Comparison of ENCODE assay signal across 9 cellular contexts in the genomic region with DNA sequence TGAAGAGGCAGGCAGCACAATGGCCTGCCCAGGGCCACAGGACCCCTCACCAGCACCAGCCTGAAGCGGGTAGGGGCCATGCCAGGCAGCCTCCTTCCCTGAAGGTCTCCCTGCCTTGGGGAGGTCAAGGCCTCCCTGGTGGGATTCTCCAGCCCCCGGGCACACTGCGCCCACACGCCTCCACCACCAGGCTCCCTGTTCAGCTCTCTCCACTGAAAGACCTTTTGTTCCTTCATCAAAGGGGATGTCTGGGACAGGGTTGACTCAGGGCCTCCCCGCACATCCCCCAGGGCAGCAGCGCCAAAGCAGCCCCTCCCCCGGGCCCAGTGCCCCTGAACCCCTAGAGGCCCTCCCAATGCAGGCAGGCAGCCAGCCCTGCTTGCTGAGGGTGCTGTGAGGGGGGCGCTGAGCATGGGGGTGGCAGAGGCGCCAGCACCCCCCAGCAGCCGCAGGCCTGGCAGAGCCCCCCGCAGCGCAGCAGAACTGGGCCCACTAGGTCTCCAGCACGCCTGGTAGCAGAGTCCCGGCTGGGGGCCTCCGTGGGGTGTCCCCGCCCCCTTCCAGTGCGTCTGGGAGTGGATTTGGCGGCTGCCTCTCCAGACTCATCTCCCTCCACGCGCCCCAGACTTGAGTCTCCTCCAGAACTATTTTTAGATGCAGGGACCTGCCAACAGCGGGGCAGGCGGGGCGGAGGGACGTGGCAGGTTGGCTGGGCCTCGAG. TPM values are rescaled to one million over a fixed set of nuclear protein-coding genes. Genes with fewer than 3 reads are reported as not detected.
DNase-seq lines count a peak whose midpoint lies in the region; ATAC-seq and TF ChIP-seq lines count a peak whose summit lies in the region.
"Had no signal": no experiment of that assay in that cellular context is flagged by ENCODE, and none has a peak within 500 bp of the region (broad histone marks: within the 10 kb centered on the region; RNA-seq: fewer than 3 reads in every experiment).

No MANE protein-coding gene starts in this region.

- peaks cover 91% of the 10 kb centered on the region for H3K36me3 ChIP-seq in mesodermal cell (ENCODE audit: control insufficient read depth, insufficient read depth, low read length)
- H3K36me3 ChIP-seq in vagina, result peaks cover 0 to 36% of the 10 kb centered on the region in 2 donors

- H3K4me3 ChIP-seq in dorsolateral prefrontal cortex (peak overlapping the region in 33 of 59 donors; percentile 0 to 49 (median 21)), mesodermal cell (ENCODE audit: extremely low read depth, insufficient read depth, low read length, poor library complexity, severe bottlenecking) (no peak overlapping the region), vagina (peak overlapping the region in 1 of 2 donors; percentile 40)

- intact Hi-C loops in dorsolateral prefrontal cortex (cut with DNase I), result loop anchor here (5.0 to 10.0 kb wide), 4 partner anchors 79 to 227 kb away; a partner anchor contains a TSS
- intact Hi-C loops in vagina (cut with DNase I), result loop anchor here (5.0 kb wide), 1 partner anchor 149 kb away; no protein-coding TSS in a partner anchor

- no peaks in the 10 kb centered on the region for H3K9me3 ChIP-seq in mesodermal cell (ENCODE audit: control insufficient read depth, low read length)
- no peaks in the 10 kb centered on the region for H3K9me3 ChIP-seq in vagina

- H3K27me3 ChIP-seq in dorsolateral prefrontal cortex, result no peaks in the 10 kb centered on the region
- no peaks in the 10 kb centered on the region for H3K27me3 ChIP-seq in vagina

- TF ChIP-seq POLR2A in vagina (IDR thresholded peaks at IDR 0.05), result no peak

- peak in 16 of 56 donors; percentile 2 to 46 (median 18) for TF ChIP-seq CTCF in dorsolateral prefrontal cortex (IDR thresholded peaks at IDR 0.05 in 54 of 56, conservative IDR thresholded peaks at IDR 0.05 in 2 of 56; ENCODE audit: low read depth in 1 of 56, partially characterized antibody in 56 of 56)
- TF ChIP-seq CTCF in vagina (IDR thresholded peaks at IDR 0.05), result no peak

- H3K27ac ChIP-seq in dorsolateral prefrontal cortex (peak overlapping the region; percentile 92 to 100 (median 98)), mesodermal cell (ENCODE audit: low read depth, low read length, severe bottlenecking) (peak overlapping the region; percentile 72), vagina (peak overlapping the region; percentile 85)

- WGBS in mesodermal cell (ENCODE audit: insufficient coverage in 2 of 2), 2 experiments, result 92 to 93% methylated on average over 20 to 23 of the region's 25 CpGs

- no peak for ATAC-seq in GM21381 (IDR thresholded peaks at IDR 0.05; ENCODE audit: unreplicated experiment)

- DNase-seq in NCI-H345 (lab: John Stamatoyannopoulos, UW) (peak; percentile 10), NCI-H345 treated with DMSO at 0.1 percent for 48 hours (lab: John Stamatoyannopoulos, UW; ENCODE audit: unreplicated experiment) (no peak), dorsolateral prefrontal cortex (peak; percentile 72 to 91 (median 87)), vagina (ENCODE audit: extremely low spot score in 2 of 2) (no peak), HPDE6-E6E7 (ENCODE audit: extremely low spot score) (no peak)
- no peak for DNase-seq in activated CD4-positive, alpha-beta T cell treated with anti-CD3 and anti-CD28 coated beads, Interleukin-2, amount 50 U/mL, for 48 hours
- DNase-seq: stimulated activated CD4-positive, alpha-beta T cell treated with anti-CD3 and anti-CD28 coated beads, Interleukin-15, amount 100 ng/mL, for 24 hours had no signal

- peaks cover 61% of the 10 kb centered on the region for H3K4me1 ChIP-seq in mesodermal cell (ENCODE audit: control insufficient read depth, insufficient read depth, low read length, poor library complexity, severe bottlenecking)
- peaks cover 58% of the 10 kb centered on the region for H3K4me1 ChIP-seq in vagina

RNA-seq across cellular contexts. Expression of a gene that starts 13.1 kb away (rescaled TPM):
- 100 to 1,000 TPM in 52 of 120 experiments, 10 to 100 TPM in 68; 67.8 to 163 (median 96.2) TPM for total RNA-seq in dorsolateral prefrontal cortex
- polyA plus RNA-seq in mesodermal cell (2013, experiment 1 of 2), result 122 TPM
- polyA plus RNA-seq in mesodermal cell (2013, experiment 2 of 2), result 83.0 TPM
- total RNA-seq in vagina, result 39.5 TPM

RNA-seq across cellular contexts. Expression of a gene that starts 19.5 kb away (rescaled TPM):
- total RNA-seq in dorsolateral prefrontal cortex (1 to 10 TPM in 1 of 120 experiments, under 1 TPM in 3, not detected in 116; 0.70 to 2.3 (median 0.87) TPM), vagina (not detected)
- not detected for polyA plus RNA-seq in mesodermal cell (2013, experiment 1 of 2)
- not detected for polyA plus RNA-seq in mesodermal cell (2013, experiment 2 of 2)

RNA-seq across cellular contexts. Expression of a gene that starts 31.3 kb away (rescaled TPM):
- total RNA-seq in dorsolateral prefrontal cortex, result under 1 TPM in 3 of 120 experiments, not detected in 117; 0.61 to 0.94 (median 0.63) TPM
- polyA plus RNA-seq in mesodermal cell (2013, experiment 1 of 2), result not detected
- not detected for polyA plus RNA-seq in mesodermal cell (2013, experiment 2 of 2)
- not detected for total RNA-seq in vagina

Comparison
In these comparisons a context has a peak if more than half of its experiments do, and no peak if none do; other contexts are left out.
1. DNase-seq: peak in NCI-H345 (single experiment) and dorsolateral prefrontal cortex (10 of 10); none in NCI-H345 treated with DMSO at 0.1 percent for 48 hours (single experiment), vagina (0 of 2), HPDE6-E6E7 (single experiment) and activated CD4-positive, alpha-beta T cell treated with anti-CD3 and anti-CD28 coated beads, Interleukin-2, amount 50 U/mL, for 48 hours (0 of 2).
2. Peak in every context shown above with its lines, with median percentiles within 50 percentile points of each other: H3K27ac ChIP-seq.